Comparison of ENCODE assay signal across 8 cellular contexts in genomic region chr7:10973061-10973941, GRCh38.
DNase-seq lines count a peak whose midpoint lies in the region; ATAC-seq and TF ChIP-seq lines count a peak whose summit lies in the region.

Gene PHF14, plus strand, starts transcription at chr7:10973872. Its CDS starts 452 bp downstream, at chr7:10974324.

- H3K36me3 Mint-ChIP-seq in central memory CD8-positive, alpha-beta T cell (ENCODE audit: insufficient read depth): peaks cover 23% of the 10 kb centered on the region

- H3K27me3 Mint-ChIP-seq in central memory CD8-positive, alpha-beta T cell: peaks cover 20% of the 10 kb centered on the region

- ATAC-seq in GM19025 (IDR thresholded peaks at IDR 0.05; ENCODE audit: low read depth, unreplicated experiment) (peak; percentile 96), HG03342 (IDR thresholded peaks at IDR 0.05; ENCODE audit: unreplicated experiment) (peak; percentile 98)
- ATAC-seq in central memory CD8-positive, alpha-beta T cell (replicated peaks; ENCODE audit: extremely low read depth, poor library complexity, severe bottlenecking): peak; percentile 97

- no peaks in the 10 kb centered on the region for H3K9me3 Mint-ChIP-seq in central memory CD8-positive, alpha-beta T cell

- H3K4me1 Mint-ChIP-seq in central memory CD8-positive, alpha-beta T cell: peaks cover 38% of the 10 kb centered on the region

- DNase-seq in AG09309 (ENCODE audit: low read depth) (peak; percentile 84), NCI-H446 (lab: John Stamatoyannopoulos, UW) (peak; percentile 95 to 99), iris pigment epithelial cell (ENCODE audit: low read depth) (peak; percentile 95)
- peak; percentile 86 for DNase-seq in activated CD4-positive, CD25-positive, alpha-beta regulatory T cell treated with anti-CD3 and anti-CD28 coated beads, Interleukin-2, amount 50 U/mL, for 16 hours (ENCODE audit: low read depth, low spot score)
- peak; percentile 84 to 90 for DNase-seq in central memory CD8-positive, alpha-beta T cell (ENCODE audit: low spot score in 2 of 2)
- DNase-seq in stimulated activated CD4-positive, alpha-beta T cell treated with anti-CD3 and anti-CD28 coated beads, Interleukin-12 subunit alpha, Interleukin-12 subunit beta, amount 100 ng/mL, for 24 hours (ENCODE audit: low read depth in 2 of 2): peak; percentile 89 to 92

- H3K27ac Mint-ChIP-seq in central memory CD8-positive, alpha-beta T cell (ENCODE audit: low read depth): peak within 1 kb of the TSS; percentile 88

- peak within 1 kb of the TSS; percentile 82 for H3K4me3 Mint-ChIP-seq in central memory CD8-positive, alpha-beta T cell

- no peak for TF ChIP-seq CTCF in AG09309 (IDR thresholded peaks at IDR 0.05; ENCODE audit: control insufficient read depth, insufficient read depth, low read depth, low read length, missing control alignments)

- peak within 1 kb of the TSS; percentile 98 for H3K4me3 ChIP-seq in AG09309 (ENCODE audit: control insufficient read depth, low read depth, low read length)

Comparison
In these comparisons a context has a peak if more than half of its experiments do, and no peak if none do; other contexts are left out.
1. Peak in every context shown above with its lines: DNase-seq, ATAC-seq and H3K4me3 ChIP-seq.